ENCODE assay signal across 1 cellular context in genomic region chr13:43058318-43058674, GRCh38.
TF ChIP-seq lines count a peak whose summit lies in the region.

No MANE protein-coding gene starts in this region.

TF ChIP-seq in WTC11, 78 proteins besides CTCF, POLR2A, EP300 and RAD21 (continued from another document):
- TF ChIP-seq, protein P1, sequence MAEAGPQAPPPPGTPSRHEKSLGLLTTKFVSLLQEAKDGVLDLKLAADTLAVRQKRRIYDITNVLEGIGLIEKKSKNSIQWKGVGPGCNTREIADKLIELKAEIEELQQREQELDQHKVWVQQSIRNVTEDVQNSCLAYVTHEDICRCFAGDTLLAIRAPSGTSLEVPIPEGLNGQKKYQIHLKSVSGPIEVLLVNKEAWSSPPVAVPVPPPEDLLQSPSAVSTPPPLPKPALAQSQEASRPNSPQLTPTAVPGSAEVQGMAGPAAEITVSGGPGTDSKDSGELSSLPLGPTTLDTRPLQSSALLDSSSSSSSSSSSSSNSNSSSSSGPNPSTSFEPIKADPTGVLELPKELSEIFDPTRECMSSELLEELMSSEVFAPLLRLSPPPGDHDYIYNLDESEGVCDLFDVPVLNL (CRISPR knock-in tag; IDR thresholded peaks at IDR 0.05; ENCODE audit: borderline replicate concordance, low read depth): no peak
- TF ChIP-seq FOXP1 (CRISPR knock-in tag; IDR thresholded peaks at IDR 0.05; ENCODE audit: borderline replicate concordance) (no peak), ATF2 (CRISPR knock-in tag; IDR thresholded peaks at IDR 0.05; ENCODE audit: borderline replicate concordance, low read depth) (no peak)
- TF ChIP-seq, protein P2, sequence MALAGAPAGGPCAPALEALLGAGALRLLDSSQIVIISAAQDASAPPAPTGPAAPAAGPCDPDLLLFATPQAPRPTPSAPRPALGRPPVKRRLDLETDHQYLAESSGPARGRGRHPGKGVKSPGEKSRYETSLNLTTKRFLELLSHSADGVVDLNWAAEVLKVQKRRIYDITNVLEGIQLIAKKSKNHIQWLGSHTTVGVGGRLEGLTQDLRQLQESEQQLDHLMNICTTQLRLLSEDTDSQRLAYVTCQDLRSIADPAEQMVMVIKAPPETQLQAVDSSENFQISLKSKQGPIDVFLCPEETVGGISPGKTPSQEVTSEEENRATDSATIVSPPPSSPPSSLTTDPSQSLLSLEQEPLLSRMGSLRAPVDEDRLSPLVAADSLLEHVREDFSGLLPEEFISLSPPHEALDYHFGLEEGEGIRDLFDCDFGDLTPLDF (CRISPR knock-in tag; IDR thresholded peaks at IDR 0.05): no peak
TF ChIP-seq in WTC11: peak in this region for 0.
